Comparison of ENCODE assay signal across 18 cellular contexts in the genomic region with DNA sequence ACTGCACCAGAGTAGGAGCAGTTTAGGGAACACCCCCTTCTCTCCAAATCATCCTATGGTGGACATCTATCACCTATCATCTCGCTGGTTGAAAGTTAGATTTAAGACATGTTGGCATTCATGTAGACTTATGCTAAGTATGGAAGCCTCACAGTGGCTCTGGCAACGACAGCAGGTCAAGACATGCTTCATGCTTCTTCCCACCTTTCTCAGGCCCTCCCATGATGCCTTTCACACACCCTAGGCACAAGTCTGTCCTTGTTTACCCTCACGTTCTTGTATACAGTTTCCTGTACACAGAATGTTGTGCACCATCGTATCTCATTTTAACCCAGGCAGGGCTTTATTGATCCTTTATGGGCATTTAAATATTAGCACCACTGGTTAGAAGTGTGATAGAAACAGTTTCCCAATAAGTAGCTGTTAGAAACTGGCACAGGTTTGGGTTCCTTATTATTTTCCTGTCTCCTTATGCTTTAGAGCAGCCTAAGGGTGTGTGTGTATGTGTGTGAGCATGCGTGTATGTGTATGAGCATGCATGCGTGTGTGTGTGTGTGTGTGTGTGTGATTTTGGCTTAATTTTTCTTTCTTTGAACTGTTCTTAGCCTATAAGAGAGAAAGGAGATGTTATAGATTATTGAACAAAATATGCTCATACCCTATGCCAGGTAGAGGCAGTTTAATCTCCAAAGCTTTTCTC.
DNase-seq lines count a peak whose midpoint lies in the region; ATAC-seq and TF ChIP-seq lines count a peak whose summit lies in the region.
"Had no signal": no experiment of that assay in that cellular context is flagged by ENCODE, and none has a peak within 500 bp of the region (broad histone marks: within the 10 kb centered on the region; RNA-seq: fewer than 3 reads in every experiment).

No MANE protein-coding gene starts in this region.

- no peaks in the 10 kb centered on the region for H3K4me1 ChIP-seq in endodermal cell (ENCODE audit: control insufficient read depth, insufficient read depth, low read length)
- no peaks in the 10 kb centered on the region for H3K4me1 ChIP-seq in foreskin keratinocyte
- peaks cover 25% of the 10 kb centered on the region for H3K4me1 ChIP-seq in neural progenitor cell
- H3K4me1 ChIP-seq: BE2C; BLaER1 treated with 17β-estradiol and CSF1 and Interleukin-3, amounts not matched to agents 10 nM and 100 nM had no signal

- H3K27ac Mint-ChIP-seq in brain (peak overlapping the region in 3 of 5 experiments; percentile 52 to 79 (median 65)), endodermal cell (no peak overlapping the region), neural progenitor cell (no peak overlapping the region)
- H3K27ac Mint-ChIP-seq: CD14-positive monocyte; CD4-positive, alpha-beta T cell; CD8-positive, alpha-beta memory T cell had no signal

- H3K9me3 Mint-ChIP-seq in brain (no peaks in the 10 kb centered on the region), endodermal cell (no peaks in the 10 kb centered on the region), neural progenitor cell (no peaks in the 10 kb centered on the region)
- H3K9me3 Mint-ChIP-seq: CD4-positive, alpha-beta T cell had no signal

- peaks cover 73% of the 10 kb centered on the region for H3K4me1 Mint-ChIP-seq in brain
- peaks cover 14% of the 10 kb centered on the region for H3K4me1 Mint-ChIP-seq in endodermal cell
- peaks cover 30% of the 10 kb centered on the region for H3K4me1 Mint-ChIP-seq in neural progenitor cell
- H3K4me1 Mint-ChIP-seq: CD14-positive monocyte; CD8-positive, alpha-beta memory T cell had no signal

- WGBS in endodermal cell (ENCODE audit: insufficient coverage in 1 of 2, insufficient read length in 1 of 2), 2 experiments: 93 to 100% methylated on average over 1 to 6 of the region's 6 CpGs

- no peaks in the 10 kb centered on the region for H4K20me1 ChIP-seq in neural progenitor cell (ENCODE audit: low read depth)
- H4K20me1 ChIP-seq: BLaER1 treated with 17β-estradiol and CSF1 and Interleukin-3, amounts not matched to agents 10 nM and 100 nM had no signal

- ATAC-seq in foreskin keratinocyte (peak; percentile 74), GM21423 (IDR thresholded peaks at IDR 0.05; ENCODE audit: unreplicated experiment) (no peak)

- no peaks in the 10 kb centered on the region for H3K36me3 ChIP-seq in endodermal cell (ENCODE audit: control insufficient read depth, insufficient read depth, low read length)
- no peaks in the 10 kb centered on the region for H3K36me3 ChIP-seq in neural progenitor cell
- H3K36me3 ChIP-seq: BE2C; BLaER1 treated with 17β-estradiol and CSF1 and Interleukin-3, amounts not matched to agents 10 nM and 100 nM had no signal

- H3K4me2 ChIP-seq in neural progenitor cell: peak overlapping the region; percentile 36
- H3K4me2 ChIP-seq: BLaER1 treated with 17β-estradiol and CSF1 and Interleukin-3, amounts not matched to agents 10 nM and 100 nM had no signal

- H3K9ac ChIP-seq in endodermal cell (ENCODE audit: extremely low read depth, low read length, poor library complexity, severe bottlenecking): no peak overlapping the region
- H3K9ac ChIP-seq in neural progenitor cell: no peak overlapping the region
- H3K9ac ChIP-seq: BLaER1 treated with 17β-estradiol and CSF1 and Interleukin-3, amounts not matched to agents 10 nM and 100 nM had no signal

- no peaks in the 10 kb centered on the region for H3K9me3 ChIP-seq in endodermal cell (ENCODE audit: control insufficient read depth, low read length)
- no peaks in the 10 kb centered on the region for H3K9me3 ChIP-seq in neural progenitor cell (ENCODE audit: low read depth)
- H3K9me3 ChIP-seq: BE2C; BLaER1 treated with 17β-estradiol and CSF1 and Interleukin-3, amounts not matched to agents 10 nM and 100 nM had no signal

- no peak overlapping the region for H3K4me3 ChIP-seq in endodermal cell (ENCODE audit: low read length)
- no peak overlapping the region for H3K4me3 ChIP-seq in neural progenitor cell
- H3K4me3 ChIP-seq: BLaER1 treated with 17β-estradiol and CSF1 and Interleukin-3, amounts not matched to agents 10 nM and 100 nM had no signal

- H3K4me3 Mint-ChIP-seq in brain (no peak overlapping the region), endodermal cell (no peak overlapping the region), neural progenitor cell (no peak overlapping the region)
- H3K4me3 Mint-ChIP-seq: CD14-positive monocyte; CD4-positive, alpha-beta T cell; CD8-positive, alpha-beta memory T cell had no signal

- no peaks in the 10 kb centered on the region for H3K27me3 ChIP-seq in endodermal cell (ENCODE audit: control insufficient read depth, insufficient read depth, low read length, poor library complexity, severe bottlenecking)
- no peaks in the 10 kb centered on the region for H3K27me3 ChIP-seq in foreskin keratinocyte
- H3K27me3 ChIP-seq in neural progenitor cell: no peaks in the 10 kb centered on the region
- H3K27me3 ChIP-seq: BE2C; BLaER1 treated with 17β-estradiol and CSF1 and Interleukin-3, amounts not matched to agents 10 nM and 100 nM had no signal

- no peak overlapping the region for H2AFZ ChIP-seq in neural progenitor cell (replicated peaks)

- H3K36me3 Mint-ChIP-seq in brain (no peaks in the 10 kb centered on the region), endodermal cell (ENCODE audit: low read depth) (no peaks in the 10 kb centered on the region), neural progenitor cell (no peaks in the 10 kb centered on the region)
- H3K36me3 Mint-ChIP-seq: CD14-positive monocyte; CD8-positive, alpha-beta memory T cell had no signal

- no peak for TF ChIP-seq CTCF in brain (conservative IDR thresholded peaks at IDR 0.05)
- TF ChIP-seq CTCF in endodermal cell (conservative IDR thresholded peaks at IDR 0.05): no peak
- no peak for TF ChIP-seq CTCF in foreskin keratinocyte (conservative IDR thresholded peaks at IDR 0.05)
- TF ChIP-seq CTCF in neural progenitor cell (IDR thresholded peaks at IDR 0.05): no peak

- H3K27ac ChIP-seq in endodermal cell (ENCODE audit: low read depth, low read length): peak overlapping the region; percentile 67
- peak overlapping the region; percentile 68 for H3K27ac ChIP-seq in foreskin keratinocyte
- H3K27ac ChIP-seq in neural progenitor cell: no peak overlapping the region
- H3K27ac ChIP-seq: BLaER1 treated with 17β-estradiol and CSF1 and Interleukin-3, amounts not matched to agents 10 nM and 100 nM had no signal

- H3K27me3 Mint-ChIP-seq in brain: peaks cover 4% of the 10 kb centered on the region
- no peaks in the 10 kb centered on the region for H3K27me3 Mint-ChIP-seq in endodermal cell (ENCODE audit: insufficient read depth)
- no peaks in the 10 kb centered on the region for H3K27me3 Mint-ChIP-seq in neural progenitor cell (ENCODE audit: insufficient read depth, low read depth)

- H3F3A ChIP-seq in neural progenitor cell (ENCODE audit: low read depth): peaks cover 9% of the 10 kb centered on the region

- no peak for DNase-seq in endodermal cell
- DNase-seq in foreskin keratinocyte: peak; percentile 66 to 83
- no peak for DNase-seq in neural progenitor cell (ENCODE audit: low spot score)
- DNase-seq in activated CD4-positive, alpha-beta T cell treated with anti-CD3 and anti-CD28 coated beads, Interleukin-2, amount 50 U/mL, for 48 hours: no peak
- no peak for DNase-seq in Ammon's horn (ENCODE audit: low spot score)
- no peak for DNase-seq in DMS79 (lab: John Stamatoyannopoulos, UW)
- DNase-seq: BE2C; CD4-positive, alpha-beta T cell; CD8-positive, alpha-beta memory T cell; DMS 273 treated with DMSO at 0.1 percent for 48 hours; DMS79 treated with DMSO at 0.1 percent for 48 hours; GF-D8; H7; HCEC 1CT had no signal

- H3K79me2 ChIP-seq in neural progenitor cell (ENCODE audit: low read depth): no peaks in the 10 kb centered on the region

Comparison
In these comparisons a context has a peak if more than half of its experiments do, and no peak if none do; other contexts are left out.
1. H3K27ac Mint-ChIP-seq: peak in brain (3 of 5); none in endodermal cell (single experiment) and neural progenitor cell (single experiment).
2. DNase-seq: peak in foreskin keratinocyte (2 of 2); none in endodermal cell (single experiment), neural progenitor cell (single experiment), activated CD4-positive, alpha-beta T cell treated with anti-CD3 and anti-CD28 coated beads, Interleukin-2, amount 50 U/mL, for 48 hours (0 of 2), Ammon's horn (single experiment) and DMS79 (single experiment).